Comparison of ENCODE assay signal across 13 cellular contexts in the genomic region with DNA sequence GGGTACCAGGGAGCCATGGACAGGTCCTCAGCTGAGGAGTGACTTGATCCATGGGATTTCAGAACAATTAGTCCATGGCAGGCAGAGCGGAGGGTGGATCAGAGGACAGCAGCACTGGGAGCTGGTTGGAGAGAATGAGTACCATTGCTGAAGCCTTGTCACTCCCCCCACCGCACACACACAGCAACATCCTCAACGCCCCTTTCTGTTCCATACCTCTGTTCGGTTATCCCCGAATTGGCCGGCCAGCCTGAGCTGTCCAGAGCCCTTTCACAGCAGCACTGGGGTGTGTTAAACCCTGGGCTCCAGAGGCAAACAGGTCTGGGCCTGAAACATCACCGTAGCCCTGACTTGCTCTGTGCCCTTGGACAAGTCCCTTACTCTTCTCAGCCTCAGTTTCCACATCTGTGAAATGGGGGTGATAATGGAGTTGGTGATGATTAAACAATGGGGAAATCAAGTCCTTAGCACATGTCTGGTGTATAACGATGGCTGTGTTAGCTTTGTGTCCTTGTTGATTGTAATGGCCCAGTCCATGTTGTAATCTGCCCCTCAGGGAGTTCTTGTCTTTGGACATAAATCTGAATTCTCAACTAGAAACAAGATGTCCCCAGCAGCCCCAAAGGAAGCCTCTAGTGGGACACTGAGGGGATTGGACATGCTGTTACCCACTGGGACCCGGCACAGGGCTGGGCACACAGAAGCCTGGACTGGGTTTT. TPM values are rescaled to one million over a fixed set of nuclear protein-coding genes. Genes with fewer than 3 reads are reported as not detected.
DNase-seq lines count a peak whose midpoint lies in the region; ATAC-seq, FAIRE-seq and TF ChIP-seq lines count a peak whose summit lies in the region.
"Had no signal": no experiment of that assay in that cellular context is flagged by ENCODE, and none has a peak within 500 bp of the region (broad histone marks: within the 10 kb centered on the region; RNA-seq: fewer than 3 reads in every experiment).

No MANE protein-coding gene starts in this region.

- ATAC-seq in GM21390 (IDR thresholded peaks at IDR 0.05; ENCODE audit: unreplicated experiment), result no peak

- no peak overlapping the region for H2AFZ ChIP-seq in H1 (ENCODE audit: low read length)

- H2AK5ac ChIP-seq in H1 (ENCODE audit: low read depth, low read length), result no peak overlapping the region

- FAIRE-seq in H1 (lab: Jason Lieb, UNC), result no peak
- FAIRE-seq: GM12892 had no signal

- POLR2A ChIA-PET in H1 (lab: Charles Lee; ENCODE audit: partially characterized antibody), result interaction anchor here (0.6 to 4.6 kb wide), 4 partner anchors 12 to 982 kb away, joined by 3 to 19 read pairs (median 4); a partner anchor contains a TSS

- no peaks in the 10 kb centered on the region for H3K27me3 ChIP-seq in Peyer's patch
- H3K27me3 ChIP-seq in H1 (replicated peaks in 1 of 4; ENCODE audit: control insufficient read depth in 3 of 4, extremely low read depth in 1 of 4, insufficient read depth in 3 of 4, low read length in 3 of 4), result peaks cover 13 to 75% (median 66%) of the 10 kb centered on the region in 4 experiments
- no peaks in the 10 kb centered on the region for H3K27me3 ChIP-seq in mucosa of stomach (ENCODE audit: control insufficient read depth, insufficient read depth, low read length)
- H3K27me3 ChIP-seq in suprapubic skin, result no peaks in the 10 kb centered on the region
- H3K27me3 ChIP-seq in H7 (ENCODE audit: control insufficient read depth, insufficient read depth, low read length), result peaks cover 72% of the 10 kb centered on the region
- H3K27me3 ChIP-seq: brain microvascular endothelial cell had no signal

- TF ChIP-seq EP300 in H1 (IDR thresholded peaks at IDR 0.05; ENCODE audit: borderline replicate concordance in 1 of 2, low read depth in 2 of 2, low read length in 2 of 2) (no peak), suprapubic skin (IDR thresholded peaks at IDR 0.05) (no peak)

- TF ChIP-seq CTCF in Peyer's patch (IDR thresholded peaks at IDR 0.05) (no peak), H1 (IDR thresholded peaks at IDR 0.05; ENCODE audit: control extremely low read depth in 1 of 3, insufficient read depth in 1 of 3, low read depth in 1 of 3, low read length in 3 of 3) (no peak), suprapubic skin (IDR thresholded peaks at IDR 0.05) (no peak)

- H4K5ac ChIP-seq in H1 (ENCODE audit: insufficient read length, low read depth, low read length), result no peak overlapping the region

- no peak overlapping the region for H3K4me2 ChIP-seq in H1 (ENCODE audit: insufficient read depth in 1 of 2, low read depth in 2 of 2, low read length in 2 of 2)

- no peak overlapping the region for H3K4me3 ChIP-seq in Peyer's patch
- no peak overlapping the region for H3K4me3 ChIP-seq in H1 (ENCODE audit: extremely low read depth in 1 of 4, insufficient read depth in 2 of 4, low read depth in 3 of 4, low read length in 4 of 4)
- H3K4me3 ChIP-seq in mucosa of stomach (ENCODE audit: low read length), result no peak overlapping the region
- no peak overlapping the region for H3K4me3 ChIP-seq in suprapubic skin
- H3K4me3 ChIP-seq in H7 (ENCODE audit: insufficient read depth, low read depth, low read length), result no peak overlapping the region

- H2BK15ac ChIP-seq in H1 (ENCODE audit: low read length), result no peak overlapping the region

- H3K27ac ChIP-seq in Peyer's patch, result peak overlapping the region; percentile 73 to 99 (median 91)
- H3K27ac ChIP-seq in H1 (ENCODE audit: low read depth, low read length), result no peak overlapping the region
- H3K27ac ChIP-seq in suprapubic skin, result peak overlapping the region; percentile 97

- H2BK120ac ChIP-seq in H1 (replicated peaks; ENCODE audit: low read depth, low read length), result no peak overlapping the region

- H3K4ac ChIP-seq in H1 (replicated peaks; ENCODE audit: insufficient read length, low read depth, low read length), result no peak overlapping the region

- H3K79me2 ChIP-seq in H1 (ENCODE audit: control insufficient read depth in 1 of 2, insufficient read depth in 2 of 2, low read length in 2 of 2), result no peaks in the 10 kb centered on the region

- no peak overlapping the region for H3K56ac ChIP-seq in H1 (replicated peaks; ENCODE audit: insufficient read length, low read depth, low read length)

- H4K91ac ChIP-seq in H1 (replicated peaks; ENCODE audit: insufficient read length, low read length), result no peak overlapping the region

- TF ChIP-seq RAD21 in H1 (IDR thresholded peaks at IDR 0.05 in 1 of 2, conservative IDR thresholded peaks at IDR 0.05 in 1 of 2; ENCODE audit: low read depth in 2 of 2, low read length in 2 of 2), result no peak

- H2BK20ac ChIP-seq in H1 (ENCODE audit: low read length), result no peak overlapping the region

- H3K23me2 ChIP-seq in H1 (ENCODE audit: low read depth, low read length), result no peaks in the 10 kb centered on the region; the same call in 1 of the 2 replicates

- H3K18ac ChIP-seq in H1 (ENCODE audit: extremely low read depth, low read length), result no peak overlapping the region

- peaks cover 3 to 25% of the 10 kb centered on the region in 2 experiments for H4K20me1 ChIP-seq in H1 (replicated peaks in 1 of 2; ENCODE audit: control insufficient read depth in 1 of 2, insufficient read depth in 2 of 2, low read length in 2 of 2)

- TF ChIP-seq POLR2A in Peyer's patch (IDR thresholded peaks at IDR 0.05) (no peak), H1 (IDR thresholded peaks at IDR 0.05; ENCODE audit: control extremely low read depth in 1 of 2, low read depth in 2 of 2, low read length in 2 of 2) (no peak), suprapubic skin (IDR thresholded peaks at IDR 0.05) (no peak)

- WGBS in H1 (ENCODE audit: extremely low coverage in 1 of 2, insufficient coverage in 1 of 2, insufficient read length in 1 of 2, insufficient replicate concordance in 2 of 2, low coverage in 1 of 2, low lambda C conversion rate in 2 of 2, missing lambda C conversion rate in 1 of 2), 2 experiments, result 83% methylated on average over 9 of the region's 9 CpGs; no CpG with 5 or more reads in 1 of the 2 experiments
- 85% methylated on average over 9 of the region's 9 CpGs for WGBS in suprapubic skin

- H2BK5ac ChIP-seq in H1 (ENCODE audit: low read depth, low read length), result no peak overlapping the region

- H2BK12ac ChIP-seq in H1 (ENCODE audit: low read depth, low read length), result no peak overlapping the region

- no peaks in the 10 kb centered on the region for H3K9me3 ChIP-seq in Peyer's patch
- H3K9me3 ChIP-seq in H1 (ENCODE audit: insufficient read depth in 2 of 2, low read depth in 1 of 2, low read length in 1 of 2), result no peaks in the 10 kb centered on the region
- no peaks in the 10 kb centered on the region for H3K9me3 ChIP-seq in mucosa of stomach (ENCODE audit: control insufficient read depth, low read length)
- H3K9me3 ChIP-seq in suprapubic skin, result no peaks in the 10 kb centered on the region

- no peak overlapping the region for H3K9ac ChIP-seq in H1 (replicated peaks in 1 of 4; ENCODE audit: extremely low read depth in 1 of 4, low read depth in 3 of 4, low read length in 3 of 4)
- H3K9ac ChIP-seq in mucosa of stomach (ENCODE audit: low read length), result peak overlapping the region; percentile 53

- no peak overlapping the region for H3K14ac ChIP-seq in H1 (ENCODE audit: insufficient read length)

- DNase-seq in Peyer's patch (peak in 2 of 3 donors; percentile 25 to 44), H1 (ENCODE audit: low read depth in 1 of 2, low spot score in 2 of 2) (no peak), suprapubic skin (ENCODE audit: low spot score in 2 of 2) (peak; percentile 69 to 81), activated gamma-delta T cell treated with Interleukin-2 at 50 U/mL for 16 hours (no peak), H7 (no peak), iPS-NIHi7 (ENCODE audit: extremely low spot score) (no peak)
- DNase-seq: brain microvascular endothelial cell; glutamatergic neuron; naive B cell; stimulated activated CD4-positive, alpha-beta T cell treated with anti-CD3 and anti-CD28 coated beads, Interleukin-4, amount 100 ng/mL, for 4 hours had no signal

- H4K8ac ChIP-seq in H1 (ENCODE audit: extremely low read depth, insufficient read depth, low read length), result no peak overlapping the region

- H3K36me3 ChIP-seq in Peyer's patch, result no peaks in the 10 kb centered on the region
- no peaks in the 10 kb centered on the region for H3K36me3 ChIP-seq in H1 (ENCODE audit: control insufficient read depth in 2 of 4, insufficient read depth in 4 of 4, low read length in 3 of 4)
- H3K36me3 ChIP-seq in mucosa of stomach (ENCODE audit: control insufficient read depth, insufficient read depth, low read length), result peaks cover 14% of the 10 kb centered on the region
- H3K36me3 ChIP-seq in suprapubic skin, result no peaks in the 10 kb centered on the region
- no peaks in the 10 kb centered on the region; the same call in 1 of the 2 replicates for H3K36me3 ChIP-seq in H7 (replicated peaks; ENCODE audit: control insufficient read depth, insufficient read depth, low read length)

- H3K23ac ChIP-seq in H1 (ENCODE audit: insufficient read length), result no peak overlapping the region

- H3K79me1 ChIP-seq in H1 (ENCODE audit: low read depth, low read length), result no peaks in the 10 kb centered on the region; the same call in 1 of the 2 replicates

- peaks cover 0 to 99% (median 33%) of the 10 kb centered on the region in 4 donors for H3K4me1 ChIP-seq in Peyer's patch
- H3K4me1 ChIP-seq in H1 (replicated peaks in 1 of 4; ENCODE audit: control insufficient read depth in 3 of 4, insufficient read depth in 4 of 4, low read length in 3 of 4), result peaks cover 22 to 35% (median 28%) of the 10 kb centered on the region in 4 experiments
- peaks cover 99% of the 10 kb centered on the region for H3K4me1 ChIP-seq in mucosa of stomach (ENCODE audit: control insufficient read depth, insufficient read depth, low read length)
- peaks cover 100% of the 10 kb centered on the region for H3K4me1 ChIP-seq in suprapubic skin

- CTCF ChIA-PET in H1 (lab: Charles Lee; ENCODE audit: partially characterized antibody), result interaction anchor here (0.7 to 1.8 kb wide), 10 partner anchors 14 to 115 kb away, joined by 3 to 9 read pairs (median 3); a partner anchor contains a TSS

TF ChIP-seq in H1, 55 proteins besides CTCF, POLR2A, EP300 and RAD21 (continues in another document):
- TF ChIP-seq EGR1 (IDR thresholded peaks at IDR 0.05; ENCODE audit: borderline replicate concordance, low read depth, low read length) (no peak), BRCA1 (IDR thresholded peaks at IDR 0.05; ENCODE audit: low read depth, low read length) (no peak)

RNA-seq across cellular contexts. Expression of a gene that starts 16.9 kb away (rescaled TPM):
- total RNA-seq in Peyer's patch, result 100 to 1,000 TPM; 364 to 571 (median 480) TPM
- 49.7 and 52.3 TPM in 2 replicates for total RNA-seq in H1 (2021; fragmentation: NEBNext Ultra II Directional; extraction: Animal tissue kit (Norgen Biotek cat#: 25700))
- 94.5 and 107 TPM in 2 replicates for polyA plus RNA-seq in H1 (2011; rRNA removed)
- polyA plus RNA-seq in H1 (2011; cell fraction: cytosol; rRNA removed), result 101 TPM
- polyA plus RNA-seq in H1 (2011; cell fraction: nucleus; rRNA removed), result 135 TPM
- 54.3 to 109 TPM (median 91.7 TPM) in 4 replicates for polyA plus RNA-seq in H1 (2012, experiment 1 of 2)
- polyA plus RNA-seq in H1 (2012, experiment 2 of 2), result 62.4 TPM
- polyA plus RNA-seq in H1 (2013, experiment 1 of 2), result 15.2 TPM
- 14.2 TPM for polyA plus RNA-seq in H1 (2013, experiment 2 of 2)
- 113 and 127 TPM in 2 replicates for polyA minus RNA-seq in H1 (2011; rRNA and poly(A)+ RNA removed)
- polyA minus RNA-seq in H1 (2011; cell fraction: cytosol; rRNA and poly(A)+ RNA removed), result 70.7 TPM
- polyA minus RNA-seq in H1 (2011; cell fraction: nucleus; rRNA and poly(A)+ RNA removed), result 53.4 TPM
- 100 to 1,000 TPM; 681 to 944 (median 771) TPM for total RNA-seq in suprapubic skin
- total RNA-seq in H7 (2014; rRNA removed; shearing (Covaris generic)), result 73.0 and 78.5 TPM in 2 replicates

Comparison
In these comparisons a context has a peak if more than half of its experiments do, and no peak if none do; other contexts are left out.
1. DNase-seq: peak in Peyer's patch (2 of 3) and suprapubic skin (2 of 2); none in H1 (0 of 2), activated gamma-delta T cell treated with Interleukin-2 at 50 U/mL for 16 hours (single experiment), H7 (single experiment) and iPS-NIHi7 (single experiment).